Comparison of ENCODE assay signal across 11 cellular contexts in genomic region chr5:134533115-134533815, GRCh38. TPM values are rescaled to one million over a fixed set of nuclear protein-coding genes. Genes with fewer than 3 reads are reported as not detected.
DNase-seq lines count a peak whose midpoint lies in the region; ATAC-seq and TF ChIP-seq lines count a peak whose summit lies in the region.
"Had no signal": no experiment of that assay in that cellular context is flagged by ENCODE, and none has a peak within 500 bp of the region (broad histone marks: within the 10 kb centered on the region; RNA-seq: fewer than 3 reads in every experiment).

No MANE protein-coding gene starts in this region.

- intact Hi-C loops in CD14-positive monocyte (cut with micrococcal nuclease): loop anchor here in 1 of 2 donors (5.0 kb wide), 1 partner anchor 44 kb away; no protein-coding TSS in a partner anchor
- intact Hi-C loops in psoas muscle (cut with DNase I): no loop called here

- no peaks in the 10 kb centered on the region for H3K27me3 ChIP-seq in psoas muscle (ENCODE audit: insufficient read depth in 3 of 3, low read length in 2 of 3)

- ATAC-seq in psoas muscle (peak in 3 of 4 donors; percentile 27 to 40 (median 38)), HG02938 (IDR thresholded peaks at IDR 0.05; ENCODE audit: unreplicated experiment) (no peak), GM21390 (IDR thresholded peaks at IDR 0.05; ENCODE audit: unreplicated experiment) (no peak)

- H3K36me3 ChIP-seq in psoas muscle (ENCODE audit: insufficient read depth in 1 of 2, low read depth in 1 of 2): peaks cover 0 to 25% of the 10 kb centered on the region in 2 donors

- H3K4me3 ChIP-seq in fibroblast of the aortic adventitia (ENCODE audit: low read depth, low read length): no peak overlapping the region
- H3K4me3 ChIP-seq in psoas muscle: no peak overlapping the region

- H3K9me3 ChIP-seq in psoas muscle: no peaks in the 10 kb centered on the region

- TF ChIP-seq CTCF in CD14-positive monocyte (IDR thresholded peaks at IDR 0.05) (no peak), fibroblast of the aortic adventitia (IDR thresholded peaks at IDR 0.05; ENCODE audit: insufficient read depth, low read length) (no peak), psoas muscle (IDR thresholded peaks at IDR 0.05) (no peak)

- H3K4me1 Mint-ChIP-seq in CD14-positive monocyte: peaks cover 33% of the 10 kb centered on the region

- peak overlapping the region in 1 of 2 donors; percentile 9 for H3K4me3 Mint-ChIP-seq in CD14-positive monocyte

- H3K27ac Mint-ChIP-seq in CD14-positive monocyte: peak overlapping the region in 5 of 7 donors; percentile 13 to 57 (median 51)

- WGBS in psoas muscle, 3 donors: 79 to 84% (median 80%) methylated on average over 10 of the region's 10 CpGs

- H3K36me3 Mint-ChIP-seq in CD14-positive monocyte: peaks cover 21 to 23% of the 10 kb centered on the region in 2 donors

- H3K9me3 Mint-ChIP-seq in CD14-positive monocyte: no peaks in the 10 kb centered on the region

- peaks cover 0 to 5% (median 0%) of the 10 kb centered on the region in 3 donors for H3K27me3 Mint-ChIP-seq in CD14-positive monocyte (ENCODE audit: low read depth in 3 of 3)

- no peak for DNase-seq in CD14-positive monocyte (ENCODE audit: low spot score)
- DNase-seq in MV-4-11 (lab: John Stamatoyannopoulos, UW): peak; percentile 53
- peak; percentile 79 for DNase-seq in fibroblast of the aortic adventitia (ENCODE audit: low read depth)
- peak; percentile 81 to 87 for DNase-seq in psoas muscle
- DNase-seq in epidermal melanocyte (ENCODE audit: insufficient read length, low spot score): no peak
- no peak for DNase-seq in iPS-NIHi11 (ENCODE audit: low spot score)
- DNase-seq: stimulated activated naive CD4-positive, alpha-beta T cell had no signal

- H3K4me1 ChIP-seq in psoas muscle: peaks cover 34% of the 10 kb centered on the region

- peak overlapping the region; percentile 20 for H3K27ac ChIP-seq in psoas muscle
- H3K27ac ChIP-seq: C4-2B, VCaP had no signal

RNA-seq across cellular contexts. Expression of gene JADE2, which starts 7.8 kb away (rescaled TPM):
- polyA plus RNA-seq in CD14-positive monocyte (1 to 10 TPM; 2.1 to 3.1 TPM), psoas muscle (10 to 100 TPM in 1 of 3 donors, 1 to 10 TPM in 2; 5.0 to 10.1 (median 6.0) TPM)
- total RNA-seq in fibroblast of the aortic adventitia (ENCODE audit: low replicate concordance) (28.0 and 38.8 TPM in 2 replicates), psoas muscle (10 to 100 TPM in 3 of 4 donors, 1 to 10 TPM in 1; 10.0 to 15.1 (median 14.4) TPM)

Comparison
In these comparisons a context has a peak if more than half of its experiments do, and no peak if none do; other contexts are left out.
1. DNase-seq: peak in MV-4-11 (single experiment), fibroblast of the aortic adventitia (single experiment) and psoas muscle (2 of 2); none in CD14-positive monocyte (single experiment), epidermal melanocyte (single experiment) and iPS-NIHi11 (single experiment).
2. ATAC-seq: peak in psoas muscle (3 of 4); none in HG02938 (single experiment) and GM21390 (single experiment).